Comparison of ENCODE assay signal across 8 cellular contexts in genomic region chr5:181217111-181217804, GRCh38. TPM values are rescaled to one million over a fixed set of nuclear protein-coding genes. Genes with fewer than 3 reads are reported as not detected.
DNase-seq lines count a peak whose midpoint lies in the region; FAIRE-seq and TF ChIP-seq lines count a peak whose summit lies in the region.

No MANE protein-coding gene starts in this region.

- TF ChIP-seq CTCF in RWPE1 (conservative IDR thresholded peaks at IDR 0.05; ENCODE audit: low read depth) = no peak
- peak; percentile 33 for TF ChIP-seq CTCF in brain microvascular endothelial cell (IDR thresholded peaks at IDR 0.05; ENCODE audit: low read depth, low read length, missing control alignments)
- TF ChIP-seq CTCF in kidney (IDR thresholded peaks at IDR 0.05; ENCODE audit: borderline replicate concordance, extremely low read depth, insufficient read depth) = no peak

- peak overlapping the region; percentile 79 for H3K27ac ChIP-seq in RWPE1
- no peak overlapping the region for H3K27ac ChIP-seq in brain microvascular endothelial cell
- peak overlapping the region in 1 of 2 donors; percentile 65 for H3K27ac ChIP-seq in kidney (ENCODE audit: low read depth in 2 of 2, low read length in 2 of 2)

- in situ Hi-C loops in brain microvascular endothelial cell (cut with HindIII; ENCODE audit: low pct_ligation_motif_present, low sequenced_read_pairs) = no loop called here

- H3K4me3 ChIP-seq in brain microvascular endothelial cell (ENCODE audit: low read depth, low read length) (peak overlapping the region; percentile 49), kidney (ENCODE audit: low read length in 2 of 2) (peak overlapping the region; percentile 59 to 84)

- H3K9me3 ChIP-seq in kidney (ENCODE audit: control insufficient read depth in 1 of 2, low read length in 2 of 2) = no peaks in the 10 kb centered on the region

- CTCF ChIA-PET in RWPE1 (lab: Yijun Ruan, JAX) = interaction anchor here (1.6 kb wide), 1 partner anchor 30 kb away, joined by 5 read pairs; no protein-coding TSS in a partner anchor

- intact Hi-C loops in kidney (cut with DNase I) = no loop called here

- POLR2A ChIA-PET in RWPE1 (lab: Yijun Ruan, JAX; ENCODE audit: low non-redundant PET) = interaction anchor here (1.0 kb wide), 1 partner anchor 13 kb away, joined by 3 read pairs; the partner anchor contains the start of gene TRIM7

- H3K27me3 ChIP-seq in brain microvascular endothelial cell (replicated peaks) = no peaks in the 10 kb centered on the region

- no peak for FAIRE-seq in kidney (lab: Jason Lieb, UNC)
- no peak for FAIRE-seq in H54 (lab: Jason Lieb, UNC)
- FAIRE-seq in HTR-8/SVneo (lab: Jason Lieb, UNC) = no peak

- peak overlapping the region in 1 of 2 donors; percentile 69 for H3K9ac ChIP-seq in kidney (ENCODE audit: low read length in 2 of 2)

- H3K36me3 ChIP-seq in brain microvascular endothelial cell (replicated peaks) = no peaks in the 10 kb centered on the region
- H3K36me3 ChIP-seq in kidney (ENCODE audit: control insufficient read depth in 1 of 2, insufficient read depth in 2 of 2, low read length in 2 of 2) = no peaks in the 10 kb centered on the region

- no peak for TF ChIP-seq POLR2A in H54 (IDR thresholded peaks at IDR 0.05; ENCODE audit: low read depth, low read length)

- DNase-seq in Ammon's horn (ENCODE audit: low spot score) (peak; percentile 51), H4 (ENCODE audit: low spot score) (peak; percentile 77), RWPE1 (ENCODE audit: low spot score) (peak; percentile 68), brain microvascular endothelial cell (peak; percentile 50), kidney (no peak), H54 (ENCODE audit: insufficient read length, low spot score) (no peak), HTR-8/SVneo (ENCODE audit: insufficient read length, low spot score) (no peak)
- DNase-seq in stimulated activated CD4-positive, alpha-beta T cell treated with anti-CD3 and anti-CD28 coated beads, Interleukin-4, amount 100 ng/mL, for 1 hour = peak; percentile 64

- H3K4me1 ChIP-seq in kidney (ENCODE audit: control insufficient read depth in 1 of 2, insufficient read depth in 1 of 2, low read depth in 1 of 2, low read length in 2 of 2) = peaks cover 9 to 12% of the 10 kb centered on the region in 2 donors

RNA-seq across cellular contexts. Expression of gene TRIM41, which starts 5.8 kb away (rescaled TPM):
- total RNA-seq in H4 (2014; rRNA removed; shearing (Covaris generic)) = 10.5 and 12.0 TPM in 2 replicates
- 34.9 TPM for total RNA-seq in kidney
- polyA plus RNA-seq in kidney (ENCODE audit: insufficient read depth, low read depth, low replicate concordance) = 21.8 TPM

RNA-seq across cellular contexts. Expression of gene TRIM7, which starts 12.3 kb away (rescaled TPM):
- total RNA-seq in H4 (2014; rRNA removed; shearing (Covaris generic)) = 0.10 and 0.27 TPM in 2 replicates
- total RNA-seq in kidney = 6.3 TPM
- polyA plus RNA-seq in kidney (ENCODE audit: insufficient read depth, low read depth, low replicate concordance) = 5.7 TPM

RNA-seq across cellular contexts. Expression of gene RACK1, which starts 26.4 kb away (rescaled TPM):
- total RNA-seq in H4 (2014; rRNA removed; shearing (Covaris generic)) = 4,964 and 5,175 TPM in 2 replicates
- 1,240 TPM for total RNA-seq in kidney
- polyA plus RNA-seq in kidney (ENCODE audit: insufficient read depth, low read depth, low replicate concordance) = 1,699 TPM

RNA-seq across cellular contexts. Expression of gene TRIM52, which starts 43.7 kb away (rescaled TPM):
- total RNA-seq in H4 (2014; rRNA removed; shearing (Covaris generic)) = 7.6 and 11.5 TPM in 2 replicates
- total RNA-seq in kidney = 18.4 TPM
- 9.7 TPM for polyA plus RNA-seq in kidney (ENCODE audit: insufficient read depth, low read depth, low replicate concordance)

Comparison
In these comparisons a context has a peak if more than half of its experiments do, and no peak if none do; other contexts are left out.
1. DNase-seq: peak in Ammon's horn (single experiment), H4 (single experiment), RWPE1 (single experiment), brain microvascular endothelial cell (single experiment) and stimulated activated CD4-positive, alpha-beta T cell treated with anti-CD3 and anti-CD28 coated beads, Interleukin-4, amount 100 ng/mL, for 1 hour (single experiment); none in kidney (single experiment), H54 (single experiment) and HTR-8/SVneo (single experiment).